In the genomic region with DNA sequence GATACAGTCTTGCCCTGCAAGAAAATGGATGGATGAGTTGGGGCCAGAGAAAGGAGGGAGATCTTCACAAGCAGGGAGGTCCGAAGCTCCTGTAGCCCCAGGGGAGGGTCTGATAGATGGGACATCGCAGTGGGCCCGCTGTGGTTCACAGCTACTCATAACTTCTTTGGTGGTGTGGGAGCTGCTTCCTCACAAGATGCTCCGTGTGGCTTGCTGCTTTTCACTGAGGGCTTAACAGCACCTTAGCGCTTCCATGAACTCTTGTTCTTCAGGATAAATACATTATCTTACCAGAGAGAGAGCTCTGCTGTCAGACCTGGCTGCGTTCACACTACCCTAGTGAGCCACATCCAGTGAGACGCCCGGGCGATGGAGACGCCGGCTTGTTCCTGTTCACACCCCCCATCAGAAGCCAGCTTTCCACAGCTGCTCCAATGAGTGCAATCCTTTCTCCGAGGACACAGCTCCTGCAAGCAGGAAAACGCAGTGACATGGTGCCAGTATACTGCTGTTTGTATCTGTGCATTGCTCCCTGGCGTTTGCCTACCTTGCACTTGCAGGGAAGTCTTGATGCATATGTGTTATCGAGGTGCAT, we compare ENCODE assay signal across 31 cellular contexts.
"Had no signal": no experiment of that assay in that cellular context is flagged by ENCODE, and none has a peak within 500 bp of the region (broad histone marks: within the 10 kb centered on the region; RNA-seq: fewer than 3 reads in every experiment).

No MANE protein-coding gene starts in this region.

- H3K9me3 ChIP-seq: MG63, SJCRH30 had no signal

- ATAC-seq: activated CD8-positive, alpha-beta T cell treated with anti-CD3 and anti-CD28 coated beads for 36 hours; activated naive CD8-positive, alpha-beta T cell treated with anti-CD3 and anti-CD28 coated beads, Interleukin-2, amount 50 U/mL, for 24 hours; activated T-cell treated with anti-CD3 and anti-CD28 coated beads, Interleukin-2, amount 50 U/mL, for 4 hours; Panc1 had no signal

- H3K4me1 ChIP-seq: SJCRH30 had no signal

- DNase-seq: activated CD4-positive, alpha-beta T cell treated with anti-CD3 and anti-CD28 coated beads for 1 hour; activated CD4-positive, alpha-beta T cell treated with anti-CD3 and anti-CD28 coated beads for 48 hours; activated CD4-positive, alpha-beta T cell treated with anti-CD3 and anti-CD28 coated beads, Interleukin-2, amount 50 U/mL, for 4 hours; activated CD4-positive, CD25-positive, alpha-beta regulatory T cell; activated CD8-positive, alpha-beta memory T cell treated with anti-CD3 and anti-CD28 coated beads, Interleukin-2, amount 50 U/mL, for 4 hours; activated CD8-positive, alpha-beta T cell treated with anti-CD3 and anti-CD28 coated beads for 36 hours; activated naive CD4-positive, alpha-beta T cell treated with anti-CD3 and anti-CD28 coated beads, Interleukin-2, amount 10 ng/mL, durations not matched to agents 7 days and 5 days; activated naive CD8-positive, alpha-beta T cell treated with anti-CD3 and anti-CD28 coated beads, Interleukin-2, amount 50 U/mL, for 24 hours; activated T-cell treated with anti-CD3 and anti-CD28 coated beads for 4 hours; activated T-cell treated with anti-CD3 and anti-CD28 coated beads, Interleukin-2, amount 50 U/mL, for 4 hours; anterior cingulate cortex; caudate nucleus; Kasumi-1; KG1; MG63; NCI-H1048; NCI-H1105 treated with DMSO at 0.1 percent for 48 hours; NCI-H1436; NCI-H1694; NCI-H1930; NCI-H345; NCI-H524 treated with DMSO at 0.1 percent for 48 hours; SHP77; SJCRH30; T1000; WERI-Rb-1 had no signal

- H3K36me3 Mint-ChIP-seq: activated naive CD4-positive, alpha-beta T cell treated with anti-CD3 and anti-CD28 coated beads, Interleukin-2, amount 10 ng/mL, durations not matched to agents 7 days and 5 days; brain had no signal

- H3K4me1 Mint-ChIP-seq: activated naive CD4-positive, alpha-beta T cell treated with anti-CD3 and anti-CD28 coated beads, Interleukin-2, amount 10 ng/mL, durations not matched to agents 7 days and 5 days; activated naive CD8-positive, alpha-beta T cell treated with anti-CD3 and anti-CD28 coated beads, Interleukin-2, amount 50 U/mL, for 24 hours; brain had no signal

- H3K4me3 ChIP-seq: MG63, SJCRH30, SK-N-MC had no signal

- H3K27me3 ChIP-seq: MG63, SJCRH30 had no signal

- H3K4me3 Mint-ChIP-seq: activated CD8-positive, alpha-beta T cell treated with anti-CD3 and anti-CD28 coated beads for 36 hours; activated naive CD4-positive, alpha-beta T cell treated with anti-CD3 and anti-CD28 coated beads, Interleukin-2, amount 10 ng/mL, durations not matched to agents 7 days and 5 days; activated naive CD8-positive, alpha-beta T cell; activated naive CD8-positive, alpha-beta T cell treated with anti-CD3 and anti-CD28 coated beads, Interleukin-2, amount 50 U/mL, for 24 hours; activated T-cell treated with anti-CD3 and anti-CD28 coated beads, Interleukin-2, amount 50 U/mL, for 4 hours; activated T-helper 1 cell treated with anti-CD3 and anti-CD28 coated beads, Interleukin-12 subunit alpha, Interleukin-12 subunit beta, Interleukin-2, Interleukin-4 antibody, amounts not matched to agents 30 ng/mL and 10 ng/mL and 1 ng/mL, durations not matched to agents 14 hours and 24 hours and 36 hours; brain had no signal

- H3K36me3 ChIP-seq: MG63, SJCRH30, WERI-Rb-1 had no signal

- H3K27me3 Mint-ChIP-seq: activated naive CD4-positive, alpha-beta T cell treated with anti-CD3 and anti-CD28 coated beads, Interleukin-2, amount 10 ng/mL, durations not matched to agents 7 days and 5 days; activated naive CD8-positive, alpha-beta T cell; activated naive CD8-positive, alpha-beta T cell treated with anti-CD3 and anti-CD28 coated beads, Interleukin-2, amount 50 U/mL, for 24 hours had no signal

- H3K27ac ChIP-seq: SJCRH30, SK-N-MC, WERI-Rb-1 had no signal

- H3K27ac Mint-ChIP-seq: activated CD8-positive, alpha-beta T cell treated with anti-CD3 and anti-CD28 coated beads for 36 hours; activated naive CD4-positive, alpha-beta T cell treated with anti-CD3 and anti-CD28 coated beads, Interleukin-2, amount 10 ng/mL, durations not matched to agents 7 days and 5 days; activated naive CD8-positive, alpha-beta T cell; activated naive CD8-positive, alpha-beta T cell treated with anti-CD3 and anti-CD28 coated beads, Interleukin-2, amount 50 U/mL, for 24 hours; activated T-helper 1 cell treated with anti-CD3 and anti-CD28 coated beads, Interleukin-12 subunit alpha, Interleukin-12 subunit beta, Interleukin-2, Interleukin-4 antibody, amounts not matched to agents 30 ng/mL and 10 ng/mL and 1 ng/mL, durations not matched to agents 14 hours and 24 hours and 36 hours; brain had no signal
